In the genomic region with DNA sequence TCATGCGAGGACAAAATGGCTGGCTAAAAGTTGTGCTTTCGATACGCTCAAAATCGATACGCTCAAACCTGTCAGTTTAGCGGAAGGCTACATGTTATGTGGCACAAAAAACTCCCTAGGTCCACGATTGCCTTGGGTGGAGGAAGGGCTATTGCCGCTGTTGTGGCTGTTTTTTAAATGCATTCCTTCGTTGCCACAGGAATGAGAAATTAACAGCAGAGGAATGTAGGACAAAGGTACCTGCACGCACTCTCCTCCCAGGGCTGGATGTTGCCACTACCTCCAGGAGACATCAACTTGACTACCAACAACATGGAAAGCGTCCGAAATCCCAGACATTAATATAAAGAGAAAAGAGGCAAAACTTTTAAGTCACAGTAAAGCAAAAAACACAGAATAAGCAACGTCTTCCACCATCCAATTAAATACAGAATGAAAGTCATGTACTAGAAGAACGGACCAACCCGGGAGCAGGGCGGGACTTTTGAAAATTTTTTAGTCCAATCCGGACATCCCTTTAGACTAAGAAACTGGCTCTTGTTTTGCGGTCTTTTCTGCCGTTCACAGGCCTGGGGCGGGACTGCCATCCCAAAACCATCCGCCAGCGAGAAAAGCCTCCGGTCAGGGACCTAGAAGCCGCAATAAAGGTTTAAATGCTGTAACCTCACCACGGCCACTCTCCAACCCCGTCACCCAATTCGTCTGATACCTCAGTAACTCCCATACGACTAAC, we compare ENCODE assay signal across 8 cellular contexts. TPM values are rescaled to one million over a fixed set of nuclear protein-coding genes. Genes with fewer than 3 reads are reported as not detected.
DNase-seq lines count a peak whose midpoint lies in the region; FAIRE-seq and TF ChIP-seq lines count a peak whose summit lies in the region.

No MANE protein-coding gene starts in this region.

- peak overlapping the region; percentile 65 for H3K4me3 ChIP-seq in HAP-1
- peak overlapping the region; percentile 70 for H3K4me3 ChIP-seq in MM.1S (ENCODE audit: low read length)
- peak overlapping the region; percentile 64 for H3K4me3 ChIP-seq in SJCRH30
- peak overlapping the region; percentile 71 for H3K4me3 ChIP-seq in thymus (ENCODE audit: low read length)

- H3K27me3 ChIP-seq in HAP-1 (ENCODE audit: low read depth) (no peaks in the 10 kb centered on the region), MM.1S (replicated peaks; ENCODE audit: insufficient read depth, low read length) (no peaks in the 10 kb centered on the region), SJCRH30 (no peaks in the 10 kb centered on the region), thymus (ENCODE audit: control insufficient read depth, insufficient read depth) (no peaks in the 10 kb centered on the region)

- peak; percentile 97 for FAIRE-seq in G401.6 (lab: Jason Lieb, UNC)

- H3F3A ChIP-seq in MM.1S (ENCODE audit: insufficient read depth, low read length), result peaks cover 25% of the 10 kb centered on the region

- H3K4me2 ChIP-seq in MM.1S (ENCODE audit: low read depth, low read length), result peak overlapping the region; percentile 86

- in situ Hi-C loops in HAP-1 (cut with MboI; ENCODE audit: low sequenced_read_pairs), result no loop called here

- H3K27ac ChIP-seq in MM.1S (ENCODE audit: low read length) (peak overlapping the region; percentile 90), SJCRH30 (peak overlapping the region; percentile 99), thymus (ENCODE audit: low read depth) (peak overlapping the region; percentile 100)

- peaks cover 6% of the 10 kb centered on the region for H3K36me3 Mint-ChIP-seq in activated naive CD4-positive, alpha-beta T cell treated with anti-CD3 and anti-CD28 coated beads, Interleukin-2, amount 10 ng/mL, durations not matched to agents 7 days and 5 days

- peak overlapping the region; percentile 91 for H3K4me3 Mint-ChIP-seq in activated naive CD4-positive, alpha-beta T cell treated with anti-CD3 and anti-CD28 coated beads, Interleukin-2, amount 10 ng/mL, durations not matched to agents 7 days and 5 days

- H3K9me3 ChIP-seq in HAP-1 (no peaks in the 10 kb centered on the region), MM.1S (replicated peaks; ENCODE audit: insufficient read depth, low read length) (no peaks in the 10 kb centered on the region), SJCRH30 (replicated peaks) (no peaks in the 10 kb centered on the region), thymus (ENCODE audit: control insufficient read depth) (no peaks in the 10 kb centered on the region)

- under 1% methylated on average over 28 of the region's 28 CpGs for WGBS in thymus

- DNase-seq in HAP-1 (ENCODE audit: low spot score in 2 of 2), result peak; percentile 90 to 92
- peak; percentile 92 for DNase-seq in MM.1S
- peak; percentile 89 to 91 for DNase-seq in SJCRH30
- DNase-seq in activated naive CD4-positive, alpha-beta T cell treated with anti-CD3 and anti-CD28 coated beads, Interleukin-2, amount 10 ng/mL, durations not matched to agents 7 days and 5 days, result peak; percentile 93
- DNase-seq in germinal center (ENCODE audit: low spot score), result peak; percentile 88
- DNase-seq in nucleus accumbens (lab: John Stamatoyannopoulos, UW), result peak in 55 of 56 donors; percentile 28 to 94 (median 77)

- H3K36me3 ChIP-seq in HAP-1 (replicated peaks) (no peaks in the 10 kb centered on the region), MM.1S (replicated peaks; ENCODE audit: insufficient read depth, low read length) (no peaks in the 10 kb centered on the region), SJCRH30 (no peaks in the 10 kb centered on the region), thymus (ENCODE audit: control insufficient read depth, insufficient read depth) (no peaks in the 10 kb centered on the region)

- peaks cover 44% of the 10 kb centered on the region for H3K4me1 Mint-ChIP-seq in activated naive CD4-positive, alpha-beta T cell treated with anti-CD3 and anti-CD28 coated beads, Interleukin-2, amount 10 ng/mL, durations not matched to agents 7 days and 5 days

- H3K4me1 ChIP-seq in HAP-1, result peaks cover 45% of the 10 kb centered on the region
- H3K4me1 ChIP-seq in MM.1S (ENCODE audit: low read length), result peaks cover 10% of the 10 kb centered on the region
- peaks cover 9% of the 10 kb centered on the region for H3K4me1 ChIP-seq in SJCRH30
- H3K4me1 ChIP-seq in thymus (ENCODE audit: control insufficient read depth, insufficient read depth, low read length), result peaks cover 4% of the 10 kb centered on the region

- peak overlapping the region; percentile 88 for H3K9ac ChIP-seq in MM.1S (ENCODE audit: low read length)

- peak overlapping the region; percentile 99 for H3K27ac Mint-ChIP-seq in activated naive CD4-positive, alpha-beta T cell treated with anti-CD3 and anti-CD28 coated beads, Interleukin-2, amount 10 ng/mL, durations not matched to agents 7 days and 5 days

- H2AFZ ChIP-seq in MM.1S (ENCODE audit: low read length), result peak overlapping the region; percentile 19; the same call in 1 of the 2 replicates

- no peaks in the 10 kb centered on the region for H3K79me2 ChIP-seq in MM.1S (ENCODE audit: low read length)

- H3K9me2 ChIP-seq in MM.1S (replicated peaks; ENCODE audit: insufficient read depth, low read length), result no peaks in the 10 kb centered on the region

- no peaks in the 10 kb centered on the region for H4K20me1 ChIP-seq in MM.1S (ENCODE audit: insufficient read depth, low read length)

- H3K9me3 Mint-ChIP-seq in activated naive CD4-positive, alpha-beta T cell treated with anti-CD3 and anti-CD28 coated beads, Interleukin-2, amount 10 ng/mL, durations not matched to agents 7 days and 5 days, result no peaks in the 10 kb centered on the region

- CTCF ChIA-PET in activated naive CD4-positive, alpha-beta T cell treated with anti-CD3 and anti-CD28 coated beads, Interleukin-2, amount 10 ng/mL, durations not matched to agents 7 days and 5 days (lab: Charles Lee), result interaction anchor here (1.6 kb wide), 1 partner anchor 24 kb away, joined by 5 read pairs; a partner anchor contains a TSS

- peaks cover 8% of the 10 kb centered on the region for H3K27me3 Mint-ChIP-seq in activated naive CD4-positive, alpha-beta T cell treated with anti-CD3 and anti-CD28 coated beads, Interleukin-2, amount 10 ng/mL, durations not matched to agents 7 days and 5 days

- TF ChIP-seq CTCF in MM.1S (IDR thresholded peaks at IDR 0.05; ENCODE audit: low read length), result no peak

RNA-seq across cellular contexts. Expression of a gene that starts 32.1 kb away (rescaled TPM):
- 0.33 and 0.67 TPM in 2 replicates for total RNA-seq in SJCRH30 (2014; rRNA removed; shearing (Covaris generic))
- polyA plus RNA-seq in thymus, result 3.8 TPM

Comparison
In these comparisons a context has a peak if more than half of its experiments do, and no peak if none do; other contexts are left out.
1. Peak in every context shown above with its lines: DNase-seq, H3K4me3 ChIP-seq and H3K27ac ChIP-seq.